Comparison of ENCODE assay signal across 19 cellular contexts in genomic region chr6:2562721-2563120, GRCh38.
"Had no signal": no experiment of that assay in that cellular context is flagged by ENCODE, and none has a peak within 500 bp of the region (broad histone marks: within the 10 kb centered on the region; RNA-seq: fewer than 3 reads in every experiment).

No MANE protein-coding gene starts in this region.

- H3K9me3 ChIP-seq: adrenal gland, colonic mucosa, transverse colon had no signal

- DNase-seq: activated CD4-positive, alpha-beta T cell treated with anti-CD3 and anti-CD28 coated beads for 4 hours; activated CD8-positive, alpha-beta T cell treated with anti-CD3 and anti-CD28 coated beads for 36 hours; activated effector memory CD4-positive, alpha-beta T cell treated with anti-CD3 and anti-CD28 coated beads, Interleukin-2, amount 50 U/mL, for 16 hours; activated T-cell treated with anti-CD3 and anti-CD28 coated beads, Interleukin-2, amount 50 U/mL, for 4 hours; adrenal gland; central memory CD4-positive, alpha-beta T cell; colonic mucosa; foreskin keratinocyte; head of caudate nucleus; left colon; mammary epithelial cell; naive B cell; stimulated activated CD4-positive, alpha-beta T cell treated with anti-CD3 and anti-CD28 coated beads, Interleukin-2, amount 100 ng/mL, for 48 hours; stimulated activated naive B cell treated with anti-CD40 and anti-IgM and Interleukin-4, amounts not matched to agents 10 μg/mL and 1 μg/mL and 100 μg/mL, for 72 hours; SW 1271; transverse colon had no signal

- H3K27me3 ChIP-seq: adrenal gland, colonic mucosa, foreskin keratinocyte, transverse colon had no signal

- H3K4me1 ChIP-seq: adrenal gland, colonic mucosa, foreskin keratinocyte, parathyroid adenoma, transverse colon had no signal

- H3K36me3 ChIP-seq: adrenal gland, colonic mucosa, transverse colon had no signal

- H2AFZ ChIP-seq: parathyroid adenoma had no signal

- ATAC-seq: esophagus mucosa, foreskin keratinocyte, left colon, WTC11 had no signal

- H3K9ac ChIP-seq: parathyroid adenoma had no signal

- H3K27ac ChIP-seq: adrenal gland, colonic mucosa, foreskin keratinocyte, parathyroid adenoma, transverse colon had no signal

- H3K4me3 ChIP-seq: adrenal gland, colonic mucosa, transverse colon had no signal

- H3K79me2 ChIP-seq: parathyroid adenoma had no signal
